In genomic region chr3:43378066-43378935, GRCh38 we compare ENCODE assay signal across 9 cellular contexts.
DNase-seq lines count a peak whose midpoint lies in the region; ATAC-seq, FAIRE-seq and TF ChIP-seq lines count a peak whose summit lies in the region.
"Had no signal": no experiment of that assay in that cellular context is flagged by ENCODE, and none has a peak within 500 bp of the region (broad histone marks: within the 10 kb centered on the region; RNA-seq: fewer than 3 reads in every experiment).

No MANE protein-coding gene starts in this region.

- H4K20me1 ChIP-seq in GM12878 (ENCODE audit: control insufficient read depth, insufficient read depth): no peaks in the 10 kb centered on the region; the same call in 1 of the 2 replicates
- H4K20me1 ChIP-seq: BLaER1 treated with 17β-estradiol and CSF1 and Interleukin-3, amounts not matched to agents 10 nM and 100 nM had no signal

- POLR2A ChIA-PET in GM12878 (lab: Charles Lee): no interaction called here

- H2AFZ ChIP-seq in GM12878 (ENCODE audit: control insufficient read depth, low read depth, low read length): no peak overlapping the region

- ATAC-seq in GM12878 (peak; percentile 97), lung (ENCODE audit: insufficient read depth, low FRiP score) (peak; percentile 58), HG03520 (IDR thresholded peaks at IDR 0.05; ENCODE audit: unreplicated experiment) (no peak)

- no peaks in the 10 kb centered on the region for H3K4me1 ChIP-seq in GM12878 (ENCODE audit: control insufficient read depth, insufficient read depth, low read length)
- H3K4me1 ChIP-seq in lung (ENCODE audit: control insufficient read depth in 2 of 2, insufficient read depth in 2 of 2, low read length in 2 of 2): peaks cover 3 to 5% of the 10 kb centered on the region in 2 donors
- H3K4me1 ChIP-seq: BLaER1 treated with 17β-estradiol and CSF1 and Interleukin-3, amounts not matched to agents 10 nM and 100 nM had no signal

- RAD21 ChIA-PET in GM12878 (lab: Charles Lee; ENCODE audit: unreplicated experiment): interaction anchor here (1.0 to 2.2 kb wide), 5 partner anchors 81 to 217 kb away, joined by 5 to 31 read pairs (median 6); no protein-coding TSS in a partner anchor

- H3K36me3 ChIP-seq in GM12878 (ENCODE audit: control insufficient read depth in 2 of 2, insufficient read depth in 2 of 2, low read length in 1 of 2): no peaks in the 10 kb centered on the region
- H3K36me3 ChIP-seq in lung (ENCODE audit: control insufficient read depth in 2 of 2, insufficient read depth in 2 of 2, low read length in 2 of 2): no peaks in the 10 kb centered on the region
- H3K36me3 ChIP-seq: BLaER1 treated with 17β-estradiol and CSF1 and Interleukin-3, amounts not matched to agents 10 nM and 100 nM had no signal

- CTCF ChIA-PET in GM12878 (lab: Yijun Ruan, JAX): interaction anchor here (0.6 to 4.2 kb wide), 23 partner anchors 11 to 417 kb away, joined by 3 to 84 read pairs (median 4); partner anchors contain the start of gene SNRK

- peak; percentile 86 for TF ChIP-seq RAD21 in GM12878 (IDR thresholded peaks at IDR 0.05; ENCODE audit: insufficient read depth, low read depth, low read length)

- peak; percentile 81 to 85 (median 81) for TF ChIP-seq CTCF in GM12878 (IDR thresholded peaks at IDR 0.05 in 2 of 3, conservative IDR thresholded peaks at IDR 0.05 in 1 of 3; ENCODE audit: control insufficient read depth in 2 of 3, extremely low read depth in 1 of 3, insufficient read depth in 1 of 3, low read depth in 3 of 3, low read length in 3 of 3)
- TF ChIP-seq CTCF in lung (IDR thresholded peaks at IDR 0.05; ENCODE audit: control extremely low read depth, extremely low read depth): peak; percentile 49

- H3K4me2 ChIP-seq in GM12878 (ENCODE audit: control insufficient read depth, insufficient read depth): no peak overlapping the region
- H3K4me2 ChIP-seq: BLaER1 treated with 17β-estradiol and CSF1 and Interleukin-3, amounts not matched to agents 10 nM and 100 nM had no signal

- no peak for TF ChIP-seq EP300 in GM12878 (IDR thresholded peaks at IDR 0.05; ENCODE audit: borderline replicate concordance in 1 of 2, control insufficient read depth in 1 of 2, low read depth in 2 of 2, low read length in 2 of 2)

- H3K9me3 ChIP-seq in GM12878 (replicated peaks; ENCODE audit: control insufficient read depth, insufficient read depth, low read length): no peaks in the 10 kb centered on the region
- no peaks in the 10 kb centered on the region for H3K9me3 ChIP-seq in lung (ENCODE audit: control insufficient read depth in 2 of 2, insufficient read depth in 1 of 2, low read length in 1 of 2)

- WGBS in GM12878 (ENCODE audit: insufficient coverage, insufficient replicate concordance, low lambda C conversion rate, missing lambda C conversion rate): 89% methylated on average over 2 of the region's 2 CpGs
- 89% methylated on average over 2 of the region's 2 CpGs for WGBS in lung, 2 donors

- H3K4me3 ChIP-seq in GM12878 (no peak overlapping the region), lung (no peak overlapping the region)
- H3K4me3 ChIP-seq: BLaER1 treated with 17β-estradiol and CSF1 and Interleukin-3, amounts not matched to agents 10 nM and 100 nM had no signal

- H3K27ac ChIP-seq in GM12878 (ENCODE audit: control insufficient read depth, insufficient read depth) (no peak overlapping the region), lung (ENCODE audit: low read depth in 1 of 2, low read length in 1 of 2) (no peak overlapping the region)
- H3K27ac ChIP-seq: BLaER1 treated with 17β-estradiol and CSF1 and Interleukin-3, amounts not matched to agents 10 nM and 100 nM had no signal

- H3K79me2 ChIP-seq in GM12878 (ENCODE audit: control insufficient read depth, insufficient read depth, low read length): no peaks in the 10 kb centered on the region

- peak; percentile 96 for FAIRE-seq in GM12878 (lab: Jason Lieb, UNC)

- DNase-seq in NCI-H1092 treated with DMSO at 0.1 percent for 48 hours (lab: John Stamatoyannopoulos, UW) (peak; percentile 7), NCI-H1092 (lab: John Stamatoyannopoulos, UW) (no peak), HuH-7 (ENCODE audit: low spot score) (peak; percentile 72), T-helper 9 cell (peak; percentile 62), GM12878 (ENCODE audit: low read depth, low spot score) (peak; percentile 4), lung (ENCODE audit: low spot score) (no peak)
- peak; percentile 34 to 49 for DNase-seq in stimulated activated CD8-positive, alpha-beta memory T cell treated with anti-CD3 and anti-CD28 coated beads, Interleukin-7, amount 100 ng/mL, for 1 hour (ENCODE audit: low read depth in 2 of 2)

- H3K9ac ChIP-seq in GM12878 (ENCODE audit: control insufficient read depth, insufficient read depth, low read length): no peak overlapping the region
- H3K9ac ChIP-seq: BLaER1 treated with 17β-estradiol and CSF1 and Interleukin-3, amounts not matched to agents 10 nM and 100 nM had no signal

- SMC1A ChIA-PET in GM12878 (lab: Charles Lee; ENCODE audit: uncharacterized antibody, unreplicated experiment): interaction anchor here (0.6 to 6.3 kb wide), 8 partner anchors 11 to 836 kb away, joined by 3 to 79 read pairs (median 4); no protein-coding TSS in a partner anchor

- TF ChIP-seq POLR2A in GM12878 (IDR thresholded peaks at IDR 0.05; ENCODE audit: low read depth, low read length): no peak

- BruUV-seq in GM12878 (replicated peaks; lab: Mats Ljungman, UMichigan): no TSS peak

- in situ Hi-C loops in GM12878 (cut with MboI): loop anchor here (5.0 to 10.0 kb wide), 2 partner anchors 216 to 414 kb away; no protein-coding TSS in a partner anchor

- no peaks in the 10 kb centered on the region for H3K27me3 ChIP-seq in GM12878 (replicated peaks in 1 of 2; ENCODE audit: control insufficient read depth in 2 of 2, insufficient read depth in 2 of 2, low read length in 1 of 2)
- no peaks in the 10 kb centered on the region for H3K27me3 ChIP-seq in lung (ENCODE audit: control insufficient read depth, insufficient read depth)
- H3K27me3 ChIP-seq: BLaER1 treated with 17β-estradiol and CSF1 and Interleukin-3, amounts not matched to agents 10 nM and 100 nM had no signal

- intact Hi-C loops in GM12878 (cut with micrococcal nuclease; ENCODE audit: unreplicated experiment): loop anchor here (1.0 to 10.0 kb wide), 3 partner anchors 154 to 418 kb away; no protein-coding TSS in a partner anchor

TF ChIP-seq in GM12878, 131 proteins besides CTCF, POLR2A, EP300 and RAD21:
- TF ChIP-seq MTA3 (IDR thresholded peaks at IDR 0.05; ENCODE audit: borderline replicate concordance, low read length): no peak
- peak; percentile 59; the same call in 1 of the 2 replicates for TF ChIP-seq YY1 (IDR thresholded peaks at IDR 0.05; ENCODE audit: low read depth, low read length)
- TF ChIP-seq SMC3 (IDR thresholded peaks at IDR 0.05; ENCODE audit: borderline replicate concordance, low read length): peak; percentile 93
- TF ChIP-seq ZZZ3 (IDR thresholded peaks at IDR 0.05; ENCODE audit: control insufficient read depth, insufficient read length, low read depth): no peak

Comparison
In these comparisons a context has a peak if more than half of its experiments do, and no peak if none do; other contexts are left out.
1. DNase-seq: peak in NCI-H1092 treated with DMSO at 0.1 percent for 48 hours (single experiment), HuH-7 (single experiment), T-helper 9 cell (single experiment), GM12878 (single experiment) and stimulated activated CD8-positive, alpha-beta memory T cell treated with anti-CD3 and anti-CD28 coated beads, Interleukin-7, amount 100 ng/mL, for 1 hour (2 of 2); none in NCI-H1092 (single experiment) and lung (single experiment).